Comparison of ENCODE assay signal across 27 cellular contexts in the genomic region with DNA sequence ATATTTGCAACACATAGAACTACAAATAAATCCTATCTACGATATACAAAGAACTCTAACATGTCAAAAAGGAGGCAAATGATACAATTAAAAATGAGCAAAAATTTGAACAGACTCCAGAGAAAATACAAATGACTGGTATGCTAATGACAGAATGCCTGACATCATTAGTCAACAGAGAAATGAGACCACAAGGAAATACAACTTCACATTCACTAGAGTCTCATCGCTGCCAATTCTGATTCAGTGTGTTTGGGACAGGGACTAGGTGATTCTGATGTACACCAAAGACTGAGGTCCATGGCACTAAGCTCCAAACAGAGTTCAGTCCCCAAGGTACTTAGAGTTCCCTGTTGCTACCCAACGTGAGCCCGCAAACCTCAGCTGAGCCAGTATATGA.
"Had no signal": no experiment of that assay in that cellular context is flagged by ENCODE, and none has a peak within 500 bp of the region (broad histone marks: within the 10 kb centered on the region; RNA-seq: fewer than 3 reads in every experiment).

No MANE protein-coding gene starts in this region.

- H3K27ac ChIP-seq: breast epithelium, gastroesophageal sphincter, hepatocyte, left lung, lower lobe of right lung, vagina had no signal

- H3K36me3 Mint-ChIP-seq: stimulated activated effector memory CD8-positive, alpha-beta T cell treated with anti-CD3 and anti-CD28 coated beads, Interleukin-12 subunit alpha, Interleukin-12 subunit beta, amount 100 ng/mL, for 72 hours had no signal

- H3K9me3 Mint-ChIP-seq: activated naive CD4-positive, alpha-beta T cell treated with anti-CD3 and anti-CD28 coated beads for 36 hours; natural killer cell treated with Interleukin-12 subunit alpha and Interleukin-12 subunit beta and Interleukin-15 and Interleukin-18, amount 100 ng/mL, for 72 hours; stimulated activated effector memory CD8-positive, alpha-beta T cell treated with anti-CD3 and anti-CD28 coated beads, Interleukin-12 subunit alpha, Interleukin-12 subunit beta, amount 100 ng/mL, for 72 hours had no signal

- H3K4me3 Mint-ChIP-seq: activated CD4-positive, alpha-beta T cell treated with anti-CD3 and anti-CD28 coated beads for 36 hours; activated CD8-positive, alpha-beta memory T cell treated with anti-CD3 and anti-CD28 coated beads, Interleukin-2, amount 10 ng/mL, durations not matched to agents 7 days and 5 days; activated CD8-positive, alpha-beta T cell treated with anti-CD3 and anti-CD28 coated beads, Interleukin-2, amount 10 ng/mL, durations not matched to agents 7 days and 5 days; activated naive CD4-positive, alpha-beta T cell treated with anti-CD3 and anti-CD28 coated beads for 36 hours; activated naive CD8-positive, alpha-beta T cell treated with anti-CD3 and anti-CD28 coated beads for 36 hours; natural killer cell treated with Interleukin-12 subunit alpha and Interleukin-12 subunit beta and Interleukin-15 and Interleukin-18, amount 100 ng/mL, for 72 hours; stimulated activated effector memory CD8-positive, alpha-beta T cell treated with anti-CD3 and anti-CD28 coated beads, Interleukin-12 subunit alpha, Interleukin-12 subunit beta, amount 100 ng/mL, for 72 hours; stimulated activated naive CD8-positive, alpha-beta T cell treated with anti-CD3 and anti-CD28 coated beads, Interleukin-15, amount 100 ng/mL, for 72 hours had no signal

- H3K27me3 Mint-ChIP-seq: activated CD4-positive, alpha-beta T cell treated with anti-CD3 and anti-CD28 coated beads for 36 hours; activated naive CD8-positive, alpha-beta T cell treated with anti-CD3 and anti-CD28 coated beads for 36 hours; stimulated activated naive CD8-positive, alpha-beta T cell treated with anti-CD3 and anti-CD28 coated beads, Interleukin-15, amount 100 ng/mL, for 72 hours had no signal

- H3K4me1 ChIP-seq: breast epithelium, gastroesophageal sphincter, vagina had no signal

- H3K36me3 ChIP-seq: breast epithelium, left lung, lower lobe of right lung, upper lobe of left lung, vagina had no signal

- H2AFZ ChIP-seq: hepatocyte had no signal

- FAIRE-seq: endometrium, small intestine had no signal

- H3K4me3 ChIP-seq: adrenal gland, breast epithelium, gastroesophageal sphincter, hepatocyte, left lung, lower lobe of right lung, upper lobe of left lung, vagina had no signal

- H3K79me2 ChIP-seq: hepatocyte had no signal

- H3K27ac Mint-ChIP-seq: activated CD4-positive, alpha-beta T cell treated with anti-CD3 and anti-CD28 coated beads for 36 hours; activated CD8-positive, alpha-beta memory T cell treated with anti-CD3 and anti-CD28 coated beads, Interleukin-2, amount 10 ng/mL, durations not matched to agents 7 days and 5 days; activated CD8-positive, alpha-beta T cell treated with anti-CD3 and anti-CD28 coated beads, Interleukin-2, amount 10 ng/mL, durations not matched to agents 7 days and 5 days; activated naive CD4-positive, alpha-beta T cell treated with anti-CD3 and anti-CD28 coated beads for 36 hours; activated naive CD8-positive, alpha-beta T cell treated with anti-CD3 and anti-CD28 coated beads for 36 hours; natural killer cell treated with Interleukin-12 subunit alpha and Interleukin-12 subunit beta and Interleukin-15 and Interleukin-18, amount 100 ng/mL, for 72 hours; stimulated activated effector memory CD8-positive, alpha-beta T cell treated with anti-CD3 and anti-CD28 coated beads, Interleukin-12 subunit alpha, Interleukin-12 subunit beta, amount 100 ng/mL, for 72 hours; stimulated activated naive CD8-positive, alpha-beta T cell treated with anti-CD3 and anti-CD28 coated beads, Interleukin-15, amount 100 ng/mL, for 72 hours had no signal

- H3K4me2 ChIP-seq: hepatocyte had no signal

- H3K9me3 ChIP-seq: adrenal gland, breast epithelium, gastroesophageal sphincter, left lung, lower lobe of right lung, upper lobe of left lung, vagina had no signal

- H3K27me3 ChIP-seq: adrenal gland, breast epithelium, gastroesophageal sphincter, hepatocyte, left lung, upper lobe of left lung, vagina had no signal

- ATAC-seq: activated CD4-positive, alpha-beta T cell treated with anti-CD3 and anti-CD28 coated beads for 36 hours; activated CD8-positive, alpha-beta memory T cell treated with anti-CD3 and anti-CD28 coated beads, Interleukin-2, amount 10 ng/mL, durations not matched to agents 7 days and 5 days; activated CD8-positive, alpha-beta T cell treated with anti-CD3 and anti-CD28 coated beads, Interleukin-2, amount 10 ng/mL, durations not matched to agents 7 days and 5 days; gastroesophageal sphincter; left lung; lower lobe of right lung; natural killer cell treated with Interleukin-12 subunit alpha and Interleukin-12 subunit beta and Interleukin-15 and Interleukin-18, amount 100 ng/mL, for 72 hours; sciatic nerve; stimulated activated effector memory CD8-positive, alpha-beta T cell treated with anti-CD3 and anti-CD28 coated beads, Interleukin-12 subunit alpha, Interleukin-12 subunit beta, amount 100 ng/mL, for 72 hours; stimulated activated naive CD8-positive, alpha-beta T cell treated with anti-CD3 and anti-CD28 coated beads, Interleukin-15, amount 100 ng/mL, for 72 hours had no signal

- DNase-seq: activated CD4-positive, alpha-beta T cell treated with anti-CD3 and anti-CD28 coated beads for 36 hours; activated CD4-positive, CD25-positive, alpha-beta regulatory T cell; activated CD8-positive, alpha-beta T cell treated with anti-CD3 and anti-CD28 coated beads, Interleukin-2, amount 10 ng/mL, durations not matched to agents 7 days and 5 days; activated naive CD4-positive, alpha-beta T cell treated with anti-CD3 and anti-CD28 coated beads for 36 hours; activated naive CD8-positive, alpha-beta T cell treated with anti-CD3 and anti-CD28 coated beads for 36 hours; adrenal gland; aorta; central memory CD4-positive, alpha-beta T cell; effector CD8-positive, alpha-beta T cell; islet precursor cell; left lung; lower lobe of right lung; mesendoderm; small intestine; stimulated activated CD4-positive, alpha-beta T cell treated with anti-CD3 and anti-CD28 coated beads, Interleukin-4, amount 100 ng/mL, for 24 hours; stimulated activated naive CD8-positive, alpha-beta T cell treated with anti-CD3 and anti-CD28 coated beads, Interleukin-15, amount 100 ng/mL, for 72 hours; substantia nigra; upper lobe of left lung had no signal
